ENCODE assay signal across 8 cellular contexts in the genomic region with DNA sequence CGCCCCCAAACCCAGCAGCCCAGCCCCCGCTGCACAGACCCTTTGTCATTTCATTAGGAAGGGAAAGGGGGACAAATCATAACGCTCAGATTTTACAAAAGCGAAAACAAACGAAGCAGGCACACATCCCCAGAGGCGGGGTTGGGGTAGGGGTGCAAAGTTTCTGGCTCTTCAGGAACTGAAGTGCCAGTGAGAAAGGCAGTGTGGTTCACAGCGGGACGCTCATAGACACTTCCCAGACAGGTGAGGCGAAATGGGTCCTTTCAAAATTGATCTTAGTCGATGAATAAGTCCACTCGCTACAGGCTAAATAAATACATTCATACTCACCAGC. TPM values are rescaled to one million over a fixed set of nuclear protein-coding genes. Genes with fewer than 3 reads are reported as not detected.
DNase-seq lines count a peak whose midpoint lies in the region; ATAC-seq and TF ChIP-seq lines count a peak whose summit lies in the region.

No MANE protein-coding gene starts in this region.

- H4K20me1 ChIP-seq in OCI-LY7 (ENCODE audit: insufficient read depth, low read length), result peaks cover 5% of the 10 kb centered on the region; the same call in 1 of the 2 replicates

- peak overlapping the region; percentile 78; the same call in 1 of the 2 replicates for H2AFZ ChIP-seq in OCI-LY7 (ENCODE audit: low read length)

- H3K27me3 ChIP-seq in esophagus (ENCODE audit: control insufficient read depth in 1 of 2, insufficient read depth in 2 of 2, low read length in 2 of 2), result no peaks in the 10 kb centered on the region

- DNase-seq in NCI-H146 (lab: John Stamatoyannopoulos, UW) (peak; percentile 60), NCI-H146 treated with DMSO at 0.1 percent for 48 hours (lab: John Stamatoyannopoulos, UW; ENCODE audit: unreplicated experiment) (no peak), OCI-LY7 (ENCODE audit: low spot score) (no peak), retinal pigment epithelial cell (ENCODE audit: low read depth) (no peak), NOMO-1 (lab: John Stamatoyannopoulos, UW; ENCODE audit: unreplicated experiment in 2 of 2) (no peak)

- BruUV-seq in OCI-LY7 (replicated peaks; lab: Mats Ljungman, UMichigan), result no TSS peak

- peak; percentile 1 for ATAC-seq in HG02642 (IDR thresholded peaks at IDR 0.05; ENCODE audit: poor library complexity, unreplicated experiment)
- ATAC-seq in GM18520 (IDR thresholded peaks at IDR 0.05; ENCODE audit: unreplicated experiment), result no peak

- peak overlapping the region; percentile 97 for H3K4me2 ChIP-seq in OCI-LY7 (ENCODE audit: low read length)

- no peaks in the 10 kb centered on the region for H3K9me3 ChIP-seq in OCI-LY7 (ENCODE audit: low read length)
- H3K9me3 ChIP-seq in esophagus (ENCODE audit: control insufficient read depth in 2 of 2, insufficient read depth in 1 of 2, low read depth in 1 of 2, low read length in 1 of 2), result no peaks in the 10 kb centered on the region

- 1 to 27% methylated on average over 11 of the region's 11 CpGs for WGBS in esophagus, 2 donors

- H3K4me3 ChIP-seq in OCI-LY7 (ENCODE audit: low read depth, low read length, poor library complexity, severe bottlenecking) (peak overlapping the region; percentile 78), esophagus (ENCODE audit: low read depth in 1 of 2, low read length in 2 of 2) (peak overlapping the region; percentile 60 to 77), retinal pigment epithelial cell (ENCODE audit: low read length) (peak overlapping the region; percentile 47)

- H3K36me3 ChIP-seq in OCI-LY7 (ENCODE audit: insufficient read depth, low read length), result peaks cover 7% of the 10 kb centered on the region; the same call in 1 of the 2 replicates
- H3K36me3 ChIP-seq in esophagus (ENCODE audit: control insufficient read depth in 2 of 2, insufficient read depth in 2 of 2, low read length in 1 of 2), result no peaks in the 10 kb centered on the region

- H3K27ac ChIP-seq in OCI-LY7 (ENCODE audit: low read depth, low read length, poor library complexity, severe bottlenecking) (peak overlapping the region; percentile 100), esophagus (ENCODE audit: low read depth in 2 of 2, low read length in 1 of 2) (peak overlapping the region; percentile 85 to 86)

- intact Hi-C loops in OCI-LY7 (cut with micrococcal nuclease; ENCODE audit: unreplicated experiment), result loop anchor here (10.0 kb wide), 1 partner anchor 125 kb away; no protein-coding TSS in a partner anchor

- peaks cover 36% of the 10 kb centered on the region for H3K79me2 ChIP-seq in OCI-LY7 (ENCODE audit: insufficient read depth, low read depth, low read length)

- no peaks in the 10 kb centered on the region for H3K9me2 ChIP-seq in OCI-LY7 (ENCODE audit: insufficient read depth, low read length)

- no peak for TF ChIP-seq CTCF in OCI-LY7 (conservative IDR thresholded peaks at IDR 0.05; ENCODE audit: low read length)
- no peak for TF ChIP-seq CTCF in retinal pigment epithelial cell (conservative IDR thresholded peaks at IDR 0.05; ENCODE audit: low read depth, low read length)

- H3K4me1 ChIP-seq in OCI-LY7 (ENCODE audit: insufficient read depth, low read length, poor library complexity, severe bottlenecking), result peaks cover 24% of the 10 kb centered on the region
- H3K4me1 ChIP-seq in esophagus (ENCODE audit: control insufficient read depth in 2 of 2, insufficient read depth in 2 of 2, low read length in 1 of 2), result no peaks in the 10 kb centered on the region

- CTCF ChIA-PET in OCI-LY7 (lab: Charles Lee; ENCODE audit: unreplicated experiment), result interaction anchor here (1.2 kb wide), 1 partner anchor 271 kb away, joined by 3 read pairs; the partner anchor contains the start of gene RAP2C

- POLR2A ChIA-PET in OCI-LY7 (lab: Charles Lee), result interaction anchor here (2.6 kb wide), 1 partner anchor 10 kb away, joined by 27 read pairs; no protein-coding TSS in a partner anchor

RNA-seq across cellular contexts. Expression of gene MBNL3, which starts 1.2 kb away (rescaled TPM):
- 31.4 and 39.4 TPM in 2 replicates for total RNA-seq in OCI-LY7 (2014; rRNA removed; shearing (Covaris generic))
- 73.9 and 86.6 TPM in 2 replicates for total RNA-seq in OCI-LY7 (2022)
- polyA plus RNA-seq in esophagus, result 1 to 10 TPM; 2.5 to 3.4 TPM
